In genomic region chr4:82583897-82584604, GRCh38 we compare ENCODE assay signal across 26 cellular contexts. TPM values are rescaled to one million over a fixed set of nuclear protein-coding genes. Genes with fewer than 3 reads are reported as not detected.
"Had no signal": no experiment of that assay in that cellular context is flagged by ENCODE, and none has a peak within 500 bp of the region (broad histone marks: within the 10 kb centered on the region; RNA-seq: fewer than 3 reads in every experiment).

No MANE protein-coding gene starts in this region.

- H3K9me3 Mint-ChIP-seq: activated CD4-positive, alpha-beta memory T cell treated with anti-CD3 and anti-CD28 coated beads for 36 hours; activated CD4-positive, alpha-beta T cell treated with anti-CD3 and anti-CD28 coated beads, Interleukin-2, amount 10 ng/mL, durations not matched to agents 7 days and 5 days; activated naive CD4-positive, alpha-beta T cell treated with anti-CD3 and anti-CD28 coated beads for 36 hours; activated T-helper 17 cell treated with anti-CD3 and anti-CD28 coated beads, Interleukin-2, amount 50 U/mL, for 72 hours; brain had no signal

- H3K36me3 Mint-ChIP-seq: activated CD4-positive, alpha-beta memory T cell treated with anti-CD3 and anti-CD28 coated beads for 36 hours; activated naive CD8-positive, alpha-beta T cell; brain had no signal

- H3K27ac Mint-ChIP-seq: activated CD4-positive, alpha-beta memory T cell treated with anti-CD3 and anti-CD28 coated beads for 36 hours; activated CD4-positive, alpha-beta T cell treated with anti-CD3 and anti-CD28 coated beads, Interleukin-2, amount 10 ng/mL, durations not matched to agents 7 days and 5 days; activated naive CD4-positive, alpha-beta T cell treated with anti-CD3 and anti-CD28 coated beads for 36 hours; activated naive CD8-positive, alpha-beta T cell; activated T-helper 17 cell treated with anti-CD3 and anti-CD28 coated beads, Interleukin-2, amount 50 U/mL, for 72 hours; T-helper 17 cell had no signal

- H3K27me3 ChIP-seq: Peyer's patch, SJSA1 had no signal

- H3K9me3 ChIP-seq: Peyer's patch, SJSA1 had no signal

- DNase-seq: activated CD4-positive, alpha-beta memory T cell treated with anti-CD3 and anti-CD28 coated beads for 36 hours; activated CD4-positive, alpha-beta T cell treated with anti-CD3 and anti-CD28 coated beads, Interleukin-2, amount 10 ng/mL, durations not matched to agents 7 days and 5 days; activated CD4-positive, CD25-positive, alpha-beta regulatory T cell; activated gamma-delta T cell; activated naive CD4-positive, alpha-beta T cell treated with anti-CD3 and anti-CD28 coated beads for 36 hours; activated T-cell treated with anti-CD3 and anti-CD28 coated beads for 4 hours; activated T-cell treated with anti-CD3 and anti-CD28 coated beads, Interleukin-2, amount 50 U/mL, for 48 hours; amygdala; MM.1S; NCI-H1105; NCI-H1436; NCI-H1694 treated with DMSO at 0.1 percent for 48 hours; NCI-H2029 treated with DMSO at 0.1 percent for 48 hours; NCI-H446; NCI-H524; Peyer's patch; SHP77; T-helper 17 cell; T-helper 9 cell had no signal

- H3K4me1 Mint-ChIP-seq: activated CD4-positive, alpha-beta T cell treated with anti-CD3 and anti-CD28 coated beads, Interleukin-2, amount 10 ng/mL, durations not matched to agents 7 days and 5 days; activated T-helper 17 cell treated with anti-CD3 and anti-CD28 coated beads, Interleukin-2, amount 50 U/mL, for 72 hours; T-helper 17 cell had no signal

- H3K27ac ChIP-seq: Peyer's patch, RWPE1, SJSA1 had no signal

- H3K27me3 Mint-ChIP-seq: activated CD4-positive, alpha-beta memory T cell treated with anti-CD3 and anti-CD28 coated beads for 36 hours had no signal

- H3K36me3 ChIP-seq: Peyer's patch, SJSA1 had no signal

- H3K4me3 ChIP-seq: Peyer's patch, SJSA1 had no signal

- H3K4me3 Mint-ChIP-seq: activated CD4-positive, alpha-beta memory T cell treated with anti-CD3 and anti-CD28 coated beads for 36 hours; activated CD4-positive, alpha-beta T cell treated with anti-CD3 and anti-CD28 coated beads, Interleukin-2, amount 10 ng/mL, durations not matched to agents 7 days and 5 days; activated naive CD4-positive, alpha-beta T cell treated with anti-CD3 and anti-CD28 coated beads for 36 hours; activated naive CD8-positive, alpha-beta T cell; activated T-helper 17 cell treated with anti-CD3 and anti-CD28 coated beads, Interleukin-2, amount 50 U/mL, for 72 hours; brain; T-helper 17 cell had no signal

- H3K4me1 ChIP-seq: Peyer's patch, SJSA1 had no signal

- ATAC-seq: activated T-helper 17 cell treated with anti-CD3 and anti-CD28 coated beads, Interleukin-2, amount 50 U/mL, for 72 hours; SK-N-SH treated with all-trans-retinoic acid at 6 μM for 48 hours; T-helper 17 cell had no signal

RNA-seq across cellular contexts. Expression of gene TMEM150C, which starts 22.3 kb away (rescaled TPM):
- total RNA-seq: activated CD4-positive, alpha-beta memory T cell treated with anti-CD3 and anti-CD28 coated beads for 36 hours; activated CD4-positive, alpha-beta T cell treated with anti-CD3 and anti-CD28 coated beads, Interleukin-2, amount 10 ng/mL, durations not matched to agents 7 days and 5 days; activated CD8-positive, alpha-beta memory T cell treated with anti-CD3 and anti-CD28 coated beads for 36 hours; activated naive CD4-positive, alpha-beta T cell treated with anti-CD3 and anti-CD28 coated beads for 36 hours; activated T-helper 17 cell treated with anti-CD3 and anti-CD28 coated beads, Interleukin-2, amount 50 U/mL, for 72 hours; SJSA1 had no signal
